ENCODE assay signal across 1 cellular context in the genomic region with DNA sequence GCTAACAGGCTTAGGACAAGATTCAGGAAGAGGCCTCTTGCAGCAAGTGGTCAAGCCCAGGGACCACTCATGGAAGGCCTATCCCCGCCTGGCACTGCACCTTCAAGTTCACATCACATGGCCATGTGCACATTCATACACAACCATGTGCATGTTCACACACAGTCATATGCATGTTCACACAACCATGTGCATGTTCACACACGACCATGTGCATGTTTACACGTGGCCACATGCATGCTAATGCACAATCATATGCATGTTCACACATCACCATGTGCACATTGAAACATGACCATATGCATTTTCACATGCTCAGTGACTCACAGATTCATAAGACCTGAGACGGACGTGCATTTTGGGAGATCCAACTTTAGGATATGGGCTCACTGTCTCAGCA.
TF ChIP-seq lines count a peak whose summit lies in the region.

No MANE protein-coding gene starts in this region.

TF ChIP-seq in HepG2, 621 proteins besides CTCF, POLR2A, EP300 and RAD21:
- TF ChIP-seq, protein P1, sequence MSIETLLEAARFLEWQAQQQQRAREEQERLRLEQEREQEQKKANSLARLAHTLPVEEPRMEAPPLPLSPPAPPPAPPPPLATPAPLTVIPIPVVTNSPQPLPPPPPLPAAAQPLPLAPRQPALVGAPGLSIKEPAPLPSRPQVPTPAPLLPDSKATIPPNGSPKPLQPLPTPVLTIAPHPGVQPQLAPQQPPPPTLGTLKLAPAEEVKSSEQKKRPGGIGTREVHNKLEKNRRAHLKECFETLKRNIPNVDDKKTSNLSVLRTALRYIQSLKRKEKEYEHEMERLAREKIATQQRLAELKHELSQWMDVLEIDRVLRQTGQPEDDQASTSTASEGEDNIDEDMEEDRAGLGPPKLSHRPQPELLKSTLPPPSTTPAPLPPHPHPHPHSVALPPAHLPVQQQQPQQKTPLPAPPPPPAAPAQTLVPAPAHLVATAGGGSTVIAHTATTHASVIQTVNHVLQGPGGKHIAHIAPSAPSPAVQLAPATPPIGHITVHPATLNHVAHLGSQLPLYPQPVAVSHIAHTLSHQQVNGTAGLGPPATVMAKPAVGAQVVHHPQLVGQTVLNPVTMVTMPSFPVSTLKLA (IDR thresholded peaks at IDR 0.05) = peak; percentile 100
- TF ChIP-seq ZNF326 (CRISPR knock-in tag; IDR thresholded peaks at IDR 0.05; ENCODE audit: borderline replicate concordance) = no peak
